Comparison of ENCODE assay signal across 1 cellular context in genomic region chr3:53056442-53056841, GRCh38.
TF ChIP-seq lines count a peak whose summit lies in the region.

No MANE protein-coding gene starts in this region.

TF ChIP-seq in K562, 482 proteins besides CTCF, POLR2A, EP300 and RAD21 (continued from another document):
- TF ChIP-seq, protein P1, sequence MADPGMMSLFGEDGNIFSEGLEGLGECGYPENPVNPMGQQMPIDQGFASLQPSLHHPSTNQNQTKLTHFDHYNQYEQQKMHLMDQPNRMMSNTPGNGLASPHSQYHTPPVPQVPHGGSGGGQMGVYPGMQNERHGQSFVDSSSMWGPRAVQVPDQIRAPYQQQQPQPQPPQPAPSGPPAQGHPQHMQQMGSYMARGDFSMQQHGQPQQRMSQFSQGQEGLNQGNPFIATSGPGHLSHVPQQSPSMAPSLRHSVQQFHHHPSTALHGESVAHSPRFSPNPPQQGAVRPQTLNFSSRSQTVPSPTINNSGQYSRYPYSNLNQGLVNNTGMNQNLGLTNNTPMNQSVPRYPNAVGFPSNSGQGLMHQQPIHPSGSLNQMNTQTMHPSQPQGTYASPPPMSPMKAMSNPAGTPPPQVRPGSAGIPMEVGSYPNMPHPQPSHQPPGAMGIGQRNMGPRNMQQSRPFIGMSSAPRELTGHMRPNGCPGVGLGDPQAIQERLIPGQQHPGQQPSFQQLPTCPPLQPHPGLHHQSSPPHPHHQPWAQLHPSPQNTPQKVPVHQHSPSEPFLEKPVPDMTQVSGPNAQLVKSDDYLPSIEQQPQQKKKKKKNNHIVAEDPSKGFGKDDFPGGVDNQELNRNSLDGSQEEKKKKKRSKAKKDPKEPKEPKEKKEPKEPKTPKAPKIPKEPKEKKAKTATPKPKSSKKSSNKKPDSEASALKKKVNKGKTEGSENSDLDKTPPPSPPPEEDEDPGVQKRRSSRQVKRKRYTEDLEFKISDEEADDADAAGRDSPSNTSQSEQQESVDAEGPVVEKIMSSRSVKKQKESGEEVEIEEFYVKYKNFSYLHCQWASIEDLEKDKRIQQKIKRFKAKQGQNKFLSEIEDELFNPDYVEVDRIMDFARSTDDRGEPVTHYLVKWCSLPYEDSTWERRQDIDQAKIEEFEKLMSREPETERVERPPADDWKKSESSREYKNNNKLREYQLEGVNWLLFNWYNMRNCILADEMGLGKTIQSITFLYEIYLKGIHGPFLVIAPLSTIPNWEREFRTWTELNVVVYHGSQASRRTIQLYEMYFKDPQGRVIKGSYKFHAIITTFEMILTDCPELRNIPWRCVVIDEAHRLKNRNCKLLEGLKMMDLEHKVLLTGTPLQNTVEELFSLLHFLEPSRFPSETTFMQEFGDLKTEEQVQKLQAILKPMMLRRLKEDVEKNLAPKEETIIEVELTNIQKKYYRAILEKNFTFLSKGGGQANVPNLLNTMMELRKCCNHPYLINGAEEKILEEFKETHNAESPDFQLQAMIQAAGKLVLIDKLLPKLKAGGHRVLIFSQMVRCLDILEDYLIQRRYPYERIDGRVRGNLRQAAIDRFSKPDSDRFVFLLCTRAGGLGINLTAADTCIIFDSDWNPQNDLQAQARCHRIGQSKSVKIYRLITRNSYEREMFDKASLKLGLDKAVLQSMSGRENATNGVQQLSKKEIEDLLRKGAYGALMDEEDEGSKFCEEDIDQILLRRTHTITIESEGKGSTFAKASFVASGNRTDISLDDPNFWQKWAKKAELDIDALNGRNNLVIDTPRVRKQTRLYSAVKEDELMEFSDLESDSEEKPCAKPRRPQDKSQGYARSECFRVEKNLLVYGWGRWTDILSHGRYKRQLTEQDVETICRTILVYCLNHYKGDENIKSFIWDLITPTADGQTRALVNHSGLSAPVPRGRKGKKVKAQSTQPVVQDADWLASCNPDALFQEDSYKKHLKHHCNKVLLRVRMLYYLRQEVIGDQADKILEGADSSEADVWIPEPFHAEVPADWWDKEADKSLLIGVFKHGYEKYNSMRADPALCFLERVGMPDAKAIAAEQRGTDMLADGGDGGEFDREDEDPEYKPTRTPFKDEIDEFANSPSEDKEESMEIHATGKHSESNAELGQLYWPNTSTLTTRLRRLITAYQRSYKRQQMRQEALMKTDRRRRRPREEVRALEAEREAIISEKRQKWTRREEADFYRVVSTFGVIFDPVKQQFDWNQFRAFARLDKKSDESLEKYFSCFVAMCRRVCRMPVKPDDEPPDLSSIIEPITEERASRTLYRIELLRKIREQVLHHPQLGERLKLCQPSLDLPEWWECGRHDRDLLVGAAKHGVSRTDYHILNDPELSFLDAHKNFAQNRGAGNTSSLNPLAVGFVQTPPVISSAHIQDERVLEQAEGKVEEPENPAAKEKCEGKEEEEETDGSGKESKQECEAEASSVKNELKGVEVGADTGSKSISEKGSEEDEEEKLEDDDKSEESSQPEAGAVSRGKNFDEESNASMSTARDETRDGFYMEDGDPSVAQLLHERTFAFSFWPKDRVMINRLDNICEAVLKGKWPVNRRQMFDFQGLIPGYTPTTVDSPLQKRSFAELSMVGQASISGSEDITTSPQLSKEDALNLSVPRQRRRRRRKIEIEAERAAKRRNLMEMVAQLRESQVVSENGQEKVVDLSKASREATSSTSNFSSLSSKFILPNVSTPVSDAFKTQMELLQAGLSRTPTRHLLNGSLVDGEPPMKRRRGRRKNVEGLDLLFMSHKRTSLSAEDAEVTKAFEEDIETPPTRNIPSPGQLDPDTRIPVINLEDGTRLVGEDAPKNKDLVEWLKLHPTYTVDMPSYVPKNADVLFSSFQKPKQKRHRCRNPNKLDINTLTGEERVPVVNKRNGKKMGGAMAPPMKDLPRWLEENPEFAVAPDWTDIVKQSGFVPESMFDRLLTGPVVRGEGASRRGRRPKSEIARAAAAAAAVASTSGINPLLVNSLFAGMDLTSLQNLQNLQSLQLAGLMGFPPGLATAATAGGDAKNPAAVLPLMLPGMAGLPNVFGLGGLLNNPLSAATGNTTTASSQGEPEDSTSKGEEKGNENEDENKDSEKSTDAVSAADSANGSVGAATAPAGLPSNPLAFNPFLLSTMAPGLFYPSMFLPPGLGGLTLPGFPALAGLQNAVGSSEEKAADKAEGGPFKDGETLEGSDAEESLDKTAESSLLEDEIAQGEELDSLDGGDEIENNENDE (IDR thresholded peaks at IDR 0.05; ENCODE audit: low read depth, low read length) = no peak
- TF ChIP-seq SMC3 (conservative IDR thresholded peaks at IDR 0.05; ENCODE audit: insufficient read depth, low read depth, low read length) = 0 out of 2 replicates have a peak, but pooled peaks have one; percentile 11
- TF ChIP-seq, protein P2, sequence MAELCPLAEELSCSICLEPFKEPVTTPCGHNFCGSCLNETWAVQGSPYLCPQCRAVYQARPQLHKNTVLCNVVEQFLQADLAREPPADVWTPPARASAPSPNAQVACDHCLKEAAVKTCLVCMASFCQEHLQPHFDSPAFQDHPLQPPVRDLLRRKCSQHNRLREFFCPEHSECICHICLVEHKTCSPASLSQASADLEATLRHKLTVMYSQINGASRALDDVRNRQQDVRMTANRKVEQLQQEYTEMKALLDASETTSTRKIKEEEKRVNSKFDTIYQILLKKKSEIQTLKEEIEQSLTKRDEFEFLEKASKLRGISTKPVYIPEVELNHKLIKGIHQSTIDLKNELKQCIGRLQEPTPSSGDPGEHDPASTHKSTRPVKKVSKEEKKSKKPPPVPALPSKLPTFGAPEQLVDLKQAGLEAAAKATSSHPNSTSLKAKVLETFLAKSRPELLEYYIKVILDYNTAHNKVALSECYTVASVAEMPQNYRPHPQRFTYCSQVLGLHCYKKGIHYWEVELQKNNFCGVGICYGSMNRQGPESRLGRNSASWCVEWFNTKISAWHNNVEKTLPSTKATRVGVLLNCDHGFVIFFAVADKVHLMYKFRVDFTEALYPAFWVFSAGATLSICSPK (IDR thresholded peaks at IDR 0.05; ENCODE audit: borderline replicate concordance) = no peak
TF ChIP-seq in K562: peak in this region for 2.
